8 cellular contexts compared by ENCODE assay signal in the genomic region with DNA sequence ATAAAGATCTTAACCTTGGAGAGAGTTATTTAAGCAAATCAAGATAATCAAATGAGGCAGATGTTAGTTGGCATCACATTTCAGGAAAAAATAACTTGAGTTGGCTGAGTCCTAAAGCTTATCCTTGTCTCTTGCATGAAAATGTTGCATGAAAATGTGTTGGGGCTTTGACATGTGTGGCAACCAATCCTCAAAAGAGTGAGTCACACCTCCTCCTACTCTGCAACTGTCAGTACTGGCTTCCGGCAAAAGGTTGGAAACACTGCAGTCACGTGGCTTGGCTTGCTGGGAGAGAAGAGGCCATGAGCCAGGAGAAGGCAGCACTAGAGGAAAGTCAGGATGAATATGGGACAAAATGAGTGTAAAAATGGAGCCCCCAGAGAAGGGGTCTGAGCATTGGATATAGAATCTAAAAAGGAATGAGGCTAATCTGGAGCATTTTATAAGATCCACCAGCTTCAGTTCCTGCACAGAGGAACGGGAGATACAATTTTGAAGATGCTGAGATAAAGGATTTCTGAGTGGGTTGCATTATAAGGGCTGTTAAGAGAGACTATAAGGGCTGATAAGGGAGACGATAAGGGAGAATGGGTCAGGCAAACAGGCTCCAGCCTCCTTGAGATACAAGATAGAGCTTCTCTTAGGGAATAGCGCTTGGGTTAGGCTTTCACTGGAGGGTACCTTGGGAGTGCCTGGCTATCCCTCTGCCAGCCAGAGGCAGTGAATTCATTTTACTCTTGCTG. TPM values are rescaled to one million over a fixed set of nuclear protein-coding genes. Genes with fewer than 3 reads are reported as not detected.
A peak's percentile ranks its signal among the peaks of the same experiment; 100 is the strongest.
DNase-seq lines count a peak whose midpoint lies in the region; ATAC-seq and TF ChIP-seq lines count a peak whose summit lies in the region.

No MANE protein-coding gene starts in this region.

- H2AK5ac ChIP-seq in trophoblast cell (ENCODE audit: low read length): no peak overlapping the region

- no peak overlapping the region for H3K9ac ChIP-seq in trophoblast cell (ENCODE audit: low read length)

- no peak overlapping the region for H2BK120ac ChIP-seq in trophoblast cell (ENCODE audit: insufficient read depth, low read length, poor library complexity)

- H3K23ac ChIP-seq in trophoblast cell (ENCODE audit: low read length): no peak overlapping the region

- no peak overlapping the region for H4K12ac ChIP-seq in trophoblast cell (ENCODE audit: low read depth, low read length)

- no peak overlapping the region for H3K4me2 ChIP-seq in trophoblast cell (ENCODE audit: low read length)

- H3K18ac ChIP-seq in trophoblast cell (ENCODE audit: low read length): no peak overlapping the region

- H2BK12ac ChIP-seq in trophoblast cell (ENCODE audit: low read length): no peak overlapping the region

- H3K4me3 ChIP-seq in fibroblast of villous mesenchyme (ENCODE audit: low read depth, low read length): no peak overlapping the region
- no peak overlapping the region for H3K4me3 ChIP-seq in trophoblast cell (ENCODE audit: low read depth, low read length)

- WGBS in trophoblast cell (ENCODE audit: extremely low coverage, insufficient coverage, insufficient read length): no CpG with 5 or more reads among the region's 5 CpGs

- H3K4me1 ChIP-seq in trophoblast cell (ENCODE audit: control insufficient read depth in 1 of 2, insufficient read depth in 2 of 2, low read length in 2 of 2): peaks cover 0 to 6% of the 10 kb centered on the region in 2 experiments

- H2AFZ ChIP-seq in trophoblast cell (ENCODE audit: insufficient read depth, low read length, poor library complexity): no peak overlapping the region

- TF ChIP-seq CTCF in fibroblast of villous mesenchyme (IDR thresholded peaks at IDR 0.05; ENCODE audit: insufficient read depth, low read depth, low read length): no peak

- DNase-seq in GM03348 (ENCODE audit: low spot score): peak; percentile 68
- DNase-seq in RKO (ENCODE audit: low spot score): peak; percentile 42
- DNase-seq in fibroblast of villous mesenchyme (ENCODE audit: low read depth): peak; percentile 51
- peak; percentile 81 to 87 for DNase-seq in trophoblast cell
- no peak for DNase-seq in GF-D8 (lab: John Stamatoyannopoulos, UW)
- no peak for DNase-seq in activated gamma-delta T cell treated with Interleukin-2 at 50 U/mL for 16 hours

- no peak overlapping the region for H3K4ac ChIP-seq in trophoblast cell (ENCODE audit: low read depth, low read length)

- H4K8ac ChIP-seq in trophoblast cell (ENCODE audit: low read depth, low read length): no peak overlapping the region

- ATAC-seq in HG02588 (IDR thresholded peaks at IDR 0.05; ENCODE audit: unreplicated experiment): no peak
- ATAC-seq in HG03025 (IDR thresholded peaks at IDR 0.05; ENCODE audit: low FRiP score, unreplicated experiment): no peak

- no peaks in the 10 kb centered on the region for H3K79me1 ChIP-seq in trophoblast cell (ENCODE audit: low read length)

- no peaks in the 10 kb centered on the region for H3K9me3 ChIP-seq in trophoblast cell (ENCODE audit: insufficient read depth, low read depth, low read length)

- H4K91ac ChIP-seq in trophoblast cell (ENCODE audit: low read depth, low read length): no peak overlapping the region

- H3K27ac ChIP-seq in trophoblast cell (ENCODE audit: low read depth, low read length): no peak overlapping the region

- H3K14ac ChIP-seq in trophoblast cell (ENCODE audit: low read length): no peak overlapping the region

- H3K79me2 ChIP-seq in trophoblast cell (ENCODE audit: control insufficient read depth, insufficient read depth, low read length, poor library complexity): no peaks in the 10 kb centered on the region

- no peak overlapping the region for H2BK5ac ChIP-seq in trophoblast cell (ENCODE audit: low read depth, low read length, poor library complexity)

- H3K36me3 ChIP-seq in trophoblast cell (ENCODE audit: control insufficient read depth in 1 of 2, insufficient read depth in 2 of 2, low read length in 2 of 2): no peaks in the 10 kb centered on the region

- no peaks in the 10 kb centered on the region for H3K27me3 ChIP-seq in trophoblast cell (ENCODE audit: insufficient read depth, low read length)

RNA-seq across cellular contexts. Expression of gene SPATA31D1, which starts 43.1 kb away (rescaled TPM):
- total RNA-seq in fibroblast of villous mesenchyme: not detected in 2 replicates
- not detected in 2 replicates for polyA plus RNA-seq in trophoblast cell (2013)

Comparison
In these comparisons a context has a peak if more than half of its experiments do, and no peak if none do; other contexts are left out.
1. DNase-seq: peak in GM03348 (single experiment), RKO (single experiment), fibroblast of villous mesenchyme (single experiment) and trophoblast cell (2 of 2); none in GF-D8 (single experiment) and activated gamma-delta T cell treated with Interleukin-2 at 50 U/mL for 16 hours (single experiment).